In genomic region chr3:46580675-46581074, GRCh38 we compare ENCODE assay signal across 22 cellular contexts. TPM values are rescaled to one million over a fixed set of nuclear protein-coding genes. Genes with fewer than 3 reads are reported as not detected.
DNase-seq lines count a peak whose midpoint lies in the region; ATAC-seq, FAIRE-seq and TF ChIP-seq lines count a peak whose summit lies in the region.
"Had no signal": no experiment of that assay in that cellular context is flagged by ENCODE, and none has a peak within 500 bp of the region (broad histone marks: within the 10 kb centered on the region; RNA-seq: fewer than 3 reads in every experiment).

No MANE protein-coding gene starts in this region.

- H3K4me1 Mint-ChIP-seq in endodermal cell (peaks cover 42% of the 10 kb centered on the region), neural progenitor cell (peaks cover 33% of the 10 kb centered on the region)

- H3K9me3 Mint-ChIP-seq in endodermal cell (peaks cover 2% of the 10 kb centered on the region), neural progenitor cell (no peaks in the 10 kb centered on the region)

- H3K9me3 ChIP-seq in HUES6 (ENCODE audit: control insufficient read depth, insufficient read depth, low read depth, low read length) (no peaks in the 10 kb centered on the region), endodermal cell (ENCODE audit: control insufficient read depth, low read length) (peaks cover 12% of the 10 kb centered on the region), neural progenitor cell (ENCODE audit: low read depth) (no peaks in the 10 kb centered on the region)
- H3K9me3 ChIP-seq: HAP-1, SK-N-SH had no signal

- H3K4me3 ChIP-seq in HUES6 (ENCODE audit: low read depth, low read length) (peak overlapping the region; percentile 77), endodermal cell (ENCODE audit: low read length) (peak overlapping the region; percentile 99), neural progenitor cell (no peak overlapping the region)
- H3K4me3 ChIP-seq: HAP-1, PC-9 had no signal

- peak; percentile 11 for ATAC-seq in left colon
- no peak for ATAC-seq in HG02970 (IDR thresholded peaks at IDR 0.05; ENCODE audit: low FRiP score, unreplicated experiment)

- H3K4me3 Mint-ChIP-seq in endodermal cell = peak overlapping the region; percentile 97
- no peak overlapping the region for H3K4me3 Mint-ChIP-seq in neural progenitor cell
- H3K4me3 Mint-ChIP-seq: CD4-positive, CD25-positive, alpha-beta regulatory T cell had no signal

- H3K27me3 ChIP-seq in HUES6 (ENCODE audit: control insufficient read depth, insufficient read depth, low read length) = no peaks in the 10 kb centered on the region
- no peaks in the 10 kb centered on the region for H3K27me3 ChIP-seq in endodermal cell (ENCODE audit: control insufficient read depth, insufficient read depth, low read length, poor library complexity, severe bottlenecking)
- H3K27me3 ChIP-seq in neural progenitor cell = peaks cover 73% of the 10 kb centered on the region

- no peak for TF ChIP-seq POLR2A in GM12891 (IDR thresholded peaks at IDR 0.05; ENCODE audit: low read depth, low read length)

- no peak overlapping the region for H2AFZ ChIP-seq in neural progenitor cell (replicated peaks)
- H2AFZ ChIP-seq: PC-9 had no signal

- H4K20me1 ChIP-seq in neural progenitor cell (ENCODE audit: low read depth) = peaks cover 34% of the 10 kb centered on the region

- H3K27ac ChIP-seq in HUES6 (ENCODE audit: low read depth, low read length) (peak overlapping the region; percentile 93; the same call in 1 of the 2 replicates), endodermal cell (ENCODE audit: low read depth, low read length) (no peak overlapping the region), neural progenitor cell (no peak overlapping the region)
- H3K27ac ChIP-seq: PC-9, RWPE1 had no signal

- H3K79me2 ChIP-seq in neural progenitor cell (ENCODE audit: low read depth) = no peaks in the 10 kb centered on the region

- peaks cover 30% of the 10 kb centered on the region for H3K4me1 ChIP-seq in HUES6 (ENCODE audit: control insufficient read depth, insufficient read depth, low read length)
- H3K4me1 ChIP-seq in endodermal cell (ENCODE audit: control insufficient read depth, insufficient read depth, low read length) = peaks cover 5% of the 10 kb centered on the region
- H3K4me1 ChIP-seq in neural progenitor cell = peaks cover 13% of the 10 kb centered on the region

- H3K9ac ChIP-seq in HUES6 (ENCODE audit: low read length) = peak overlapping the region; percentile 98
- H3K9ac ChIP-seq in endodermal cell (ENCODE audit: extremely low read depth, low read length, poor library complexity, severe bottlenecking) = peak overlapping the region; percentile 99
- no peak overlapping the region for H3K9ac ChIP-seq in neural progenitor cell
- H3K9ac ChIP-seq: SK-N-SH had no signal

- H3K27ac Mint-ChIP-seq in endodermal cell (peak overlapping the region; percentile 100), neural progenitor cell (no peak overlapping the region)
- H3K27ac Mint-ChIP-seq: CD4-positive, CD25-positive, alpha-beta regulatory T cell had no signal

- H3K27me3 Mint-ChIP-seq in endodermal cell (ENCODE audit: insufficient read depth) (no peaks in the 10 kb centered on the region), neural progenitor cell (ENCODE audit: insufficient read depth, low read depth) (peaks cover 25% of the 10 kb centered on the region)

- peaks cover 75% of the 10 kb centered on the region for H3K36me3 Mint-ChIP-seq in endodermal cell (ENCODE audit: low read depth)
- no peaks in the 10 kb centered on the region for H3K36me3 Mint-ChIP-seq in neural progenitor cell
- H3K36me3 Mint-ChIP-seq: CD4-positive, CD25-positive, alpha-beta regulatory T cell had no signal

- 97 to 100% methylated on average over 1 of the region's 1 CpG for WGBS in endodermal cell (ENCODE audit: insufficient coverage in 1 of 2, insufficient read length in 1 of 2), 2 experiments

- H3K36me3 ChIP-seq in HUES6 (ENCODE audit: control insufficient read depth, insufficient read depth, low read length) = peaks cover 68% of the 10 kb centered on the region
- peaks cover 67% of the 10 kb centered on the region for H3K36me3 ChIP-seq in endodermal cell (ENCODE audit: control insufficient read depth, insufficient read depth, low read length)
- no peaks in the 10 kb centered on the region for H3K36me3 ChIP-seq in neural progenitor cell
- H3K36me3 ChIP-seq: HAP-1 had no signal

- H3F3A ChIP-seq in neural progenitor cell (ENCODE audit: low read depth) = peaks cover 10% of the 10 kb centered on the region

- FAIRE-seq in GM12891 (lab: Jason Lieb, UNC) = no peak

- no peak overlapping the region for H3K4me2 ChIP-seq in neural progenitor cell
- H3K4me2 ChIP-seq: PC-9, SK-N-SH had no signal

- DNase-seq in endodermal cell = no peak
- no peak for DNase-seq in left colon
- DNase-seq in NCI-H446 treated with DMSO at 0.1 percent for 48 hours (lab: John Stamatoyannopoulos, UW) = no peak
- no peak for DNase-seq in GM12891 (ENCODE audit: insufficient read length, low spot score)
- DNase-seq in neural progenitor cell (ENCODE audit: low spot score) = no peak
- DNase-seq: CD4-positive, CD25-positive, alpha-beta regulatory T cell; DMS79; KBM-7; NCI-H1092 treated with DMSO at 0.1 percent for 48 hours; NCI-H1436 treated with DMSO at 0.1 percent for 48 hours; NCI-H2029; NCI-H2227 treated with DMSO at 0.1 percent for 48 hours; NCI-H510A treated with DMSO at 0.1 percent for 48 hours; NCI-H748 treated with DMSO at 0.1 percent for 48 hours; PC-9; SIG-M5; SK-N-SH had no signal

- TF ChIP-seq CTCF in endodermal cell (conservative IDR thresholded peaks at IDR 0.05) (no peak), neural progenitor cell (IDR thresholded peaks at IDR 0.05) (no peak)

- intact Hi-C loops in left colon (cut with DNase I, micrococcal nuclease) = no loop called here

TF ChIP-seq in GM12891, 5 proteins besides CTCF, POLR2A, EP300 and RAD21:
- TF ChIP-seq POU2F2 (IDR thresholded peaks at IDR 0.05; ENCODE audit: low read depth, low read length) (no peak), PAX5 (IDR thresholded peaks at IDR 0.05; ENCODE audit: insufficient read depth, low read length, severe bottlenecking) (no peak), POLR2AphosphoS5 (IDR thresholded peaks at IDR 0.05; ENCODE audit: low read depth, low read length) (no peak), TAF1 (IDR thresholded peaks at IDR 0.05; ENCODE audit: low read depth, low read length) (no peak), SPI1 (IDR thresholded peaks at IDR 0.05; ENCODE audit: low read depth, low read length) (no peak)

RNA-seq across cellular contexts. Expression of gene LRRC2, which starts 14.6 kb away (rescaled TPM):
- 10 to 100 TPM in 1 of 2 donors, 1 to 10 TPM in 1; 8.9 to 10.2 TPM for total RNA-seq in endodermal cell
- 1.1 TPM for polyA plus RNA-seq in endodermal cell (2013, experiment 1 of 2)
- polyA plus RNA-seq in endodermal cell (2013, experiment 2 of 2) = 0.70 TPM
- total RNA-seq in left colon = 1 to 10 TPM; 1.5 TPM
- 0.01 TPM for polyA plus RNA-seq in GM12891 (2012; ENCODE audit: low read depth, missing spikeins)
- not detected in 2 replicates for total RNA-seq in neural progenitor cell (ENCODE audit: low replicate concordance)

RNA-seq across cellular contexts. Expression of gene FAM240A, which starts 31.6 kb away (rescaled TPM):
- total RNA-seq in endodermal cell = not detected
- not detected for polyA plus RNA-seq in endodermal cell (2013, experiment 1 of 2)
- not detected for polyA plus RNA-seq in endodermal cell (2013, experiment 2 of 2)
- not detected for total RNA-seq in left colon
- polyA plus RNA-seq in GM12891 (2012; ENCODE audit: low read depth, missing spikeins) = not detected
- not detected in 2 replicates for total RNA-seq in neural progenitor cell (ENCODE audit: low replicate concordance)
- total RNA-seq: CD4-positive, CD25-positive, alpha-beta regulatory T cell; PC-9 had no signal
- polyA plus RNA-seq: BJ; CD4-positive, CD25-positive, alpha-beta regulatory T cell; SK-N-SH had no signal
